ENCODE assay signal across 20 cellular contexts in the genomic region with DNA sequence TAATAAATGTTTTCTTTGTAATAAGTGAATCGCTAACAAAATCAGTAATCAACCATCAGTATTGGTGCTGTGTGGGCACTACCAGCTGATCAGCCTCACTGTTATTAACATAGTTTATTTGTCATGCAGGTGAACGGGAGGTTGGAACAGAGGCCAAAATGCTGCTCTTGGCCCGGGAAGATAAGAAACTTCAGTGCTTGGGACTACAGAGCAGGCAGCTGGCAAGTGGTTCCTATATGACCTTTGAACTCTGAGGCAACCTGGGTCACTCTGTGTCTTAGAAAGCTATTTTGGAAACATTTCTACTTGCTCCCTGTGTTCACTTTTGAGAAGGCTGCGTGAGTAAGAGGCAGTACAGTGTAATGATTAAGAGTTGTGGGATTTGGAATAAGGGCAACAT. TPM values are rescaled to one million over a fixed set of nuclear protein-coding genes. Genes with fewer than 3 reads are reported as not detected.
"Had no signal": no experiment of that assay in that cellular context is flagged by ENCODE, and none has a peak within 500 bp of the region (broad histone marks: within the 10 kb centered on the region; RNA-seq: fewer than 3 reads in every experiment).

No MANE protein-coding gene starts in this region.

- H3K27ac Mint-ChIP-seq: dendritic cell treated with granulocyte-macrophage colony-stimulating factor and Interleukin-4, amounts not matched to agents 40 ng/mL and 50 ng/mL, for 4 days; effector memory CD8-positive, alpha-beta T cell; natural killer cell; stimulated activated memory B cell treated with anti-CD40 and anti-IgM and Interleukin-4, amounts not matched to agents 10 μg/mL and 1 μg/mL and 100 μg/mL, for 72 hours; stimulated activated naive CD8-positive, alpha-beta T cell treated with anti-CD3 and anti-CD28 coated beads, Interleukin-15, Interleukin-2, amounts not matched to agents 100 ng/mL and 50 ng/mL, for 24 hours had no signal

- H3K9me3 ChIP-seq: esophagus squamous epithelium, tibial artery, upper lobe of left lung, uterus had no signal

- ATAC-seq: effector memory CD8-positive, alpha-beta T cell; left cardiac atrium; natural killer cell; right cardiac atrium; stimulated activated memory B cell treated with anti-CD40 and anti-IgM and Interleukin-4, amounts not matched to agents 10 μg/mL and 1 μg/mL and 100 μg/mL, for 72 hours had no signal

- H3K4me3 ChIP-seq: esophagus squamous epithelium, hepatocyte, tibial artery, upper lobe of left lung, uterus had no signal

- H3K27me3 ChIP-seq: esophagus squamous epithelium, hepatocyte, tibial artery, upper lobe of left lung, uterus had no signal

- H3K9me3 Mint-ChIP-seq: dendritic cell treated with granulocyte-macrophage colony-stimulating factor and Interleukin-4, amounts not matched to agents 40 ng/mL and 50 ng/mL, for 4 days; effector memory CD8-positive, alpha-beta T cell; natural killer cell; neural crest cell; stimulated activated memory B cell treated with anti-CD40 and anti-IgM and Interleukin-4, amounts not matched to agents 10 μg/mL and 1 μg/mL and 100 μg/mL, for 72 hours; stimulated activated naive CD8-positive, alpha-beta T cell treated with anti-CD3 and anti-CD28 coated beads, Interleukin-15, Interleukin-2, amounts not matched to agents 100 ng/mL and 50 ng/mL, for 24 hours had no signal

- H3K27me3 Mint-ChIP-seq: dendritic cell treated with granulocyte-macrophage colony-stimulating factor and Interleukin-4, amounts not matched to agents 40 ng/mL and 50 ng/mL, for 4 days; effector memory CD8-positive, alpha-beta T cell; stimulated activated memory B cell treated with anti-CD40 and anti-IgM and Interleukin-4, amounts not matched to agents 10 μg/mL and 1 μg/mL and 100 μg/mL, for 72 hours; stimulated activated naive CD8-positive, alpha-beta T cell treated with anti-CD3 and anti-CD28 coated beads, Interleukin-15, Interleukin-2, amounts not matched to agents 100 ng/mL and 50 ng/mL, for 24 hours had no signal

- DNase-seq: effector memory CD8-positive, alpha-beta T cell; esophagus squamous epithelium; foreskin fibroblast; kidney; left cardiac atrium; mammary epithelial cell; natural killer cell; right cardiac atrium; stimulated activated CD4-positive, alpha-beta T cell treated with anti-CD3 and anti-CD28 coated beads, Interleukin-4, amount 100 ng/mL, for 24 hours; tibial artery; upper lobe of left lung; uterus had no signal

- H3K4me1 ChIP-seq: esophagus squamous epithelium, tibial artery, upper lobe of left lung, uterus had no signal

- H3K4me1 Mint-ChIP-seq: natural killer cell; neural crest cell; stimulated activated memory B cell treated with anti-CD40 and anti-IgM and Interleukin-4, amounts not matched to agents 10 μg/mL and 1 μg/mL and 100 μg/mL, for 72 hours had no signal

- H3K4me3 Mint-ChIP-seq: dendritic cell treated with granulocyte-macrophage colony-stimulating factor and Interleukin-4, amounts not matched to agents 40 ng/mL and 50 ng/mL, for 4 days; effector memory CD8-positive, alpha-beta T cell; natural killer cell; neural crest cell; stimulated activated memory B cell treated with anti-CD40 and anti-IgM and Interleukin-4, amounts not matched to agents 10 μg/mL and 1 μg/mL and 100 μg/mL, for 72 hours; stimulated activated naive CD8-positive, alpha-beta T cell treated with anti-CD3 and anti-CD28 coated beads, Interleukin-15, Interleukin-2, amounts not matched to agents 100 ng/mL and 50 ng/mL, for 24 hours had no signal

- H3K36me3 ChIP-seq: uterus had no signal

- H3K27ac ChIP-seq: epithelial cell of prostate, esophagus squamous epithelium, hepatocyte, tibial artery, upper lobe of left lung, uterus had no signal

RNA-seq across cellular contexts. Expression of gene DNAJB13, which starts 36.5 kb away (rescaled TPM):
- total RNA-seq: esophagus squamous epithelium, left cardiac atrium, mammary epithelial cell, osteocyte, posterior vena cava had no signal
- polyA plus RNA-seq: hepatocyte, mammary epithelial cell, right cardiac atrium had no signal
